Comparison of ENCODE assay signal across 7 cellular contexts in the genomic region with DNA sequence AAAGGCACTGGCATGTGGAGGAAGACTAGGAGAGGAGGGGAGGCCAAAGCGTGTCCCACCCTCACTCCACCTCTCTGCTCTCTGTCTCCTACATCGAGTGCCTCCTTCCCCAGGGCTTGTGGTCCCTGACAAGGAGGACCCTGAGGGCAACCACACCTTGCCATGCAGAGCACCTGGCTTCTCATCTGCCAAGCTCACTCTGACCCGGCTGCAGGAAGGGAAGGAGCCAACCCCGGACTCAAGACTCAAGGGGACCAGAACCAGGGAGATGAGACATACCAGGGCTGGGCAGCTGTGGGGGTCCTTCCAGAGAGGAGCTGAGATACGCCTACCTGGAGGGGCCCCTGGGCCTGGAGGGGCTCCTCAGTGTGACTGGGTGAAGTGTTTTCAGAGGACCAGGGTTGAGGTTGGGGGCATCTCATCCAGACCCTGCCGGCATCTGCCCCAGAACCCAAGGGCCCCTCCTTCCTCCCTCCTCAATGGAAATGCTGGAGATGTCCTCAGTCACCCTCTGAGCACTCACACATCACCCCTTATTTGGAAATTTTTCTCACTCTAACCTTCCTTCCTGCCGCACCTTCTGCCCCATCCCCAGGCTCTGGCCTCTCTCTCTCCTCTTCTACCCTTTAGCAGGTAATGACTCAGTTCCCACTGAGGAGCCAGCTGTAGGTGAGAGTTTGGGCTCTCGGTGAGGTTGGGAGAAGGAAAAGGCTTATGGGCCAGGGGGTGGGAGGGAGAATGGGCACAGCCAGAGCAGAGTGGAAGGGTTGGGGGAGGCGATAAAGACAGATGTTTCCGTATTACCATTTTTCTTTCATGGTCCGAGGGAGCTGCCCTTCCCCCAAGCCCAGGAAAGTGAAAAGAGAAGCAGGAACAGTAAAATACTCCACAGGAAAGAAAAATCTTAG. TPM values are rescaled to one million over a fixed set of nuclear protein-coding genes. Genes with fewer than 3 reads are reported as not detected.
DNase-seq lines count a peak whose midpoint lies in the region; ATAC-seq, FAIRE-seq and TF ChIP-seq lines count a peak whose summit lies in the region.

No MANE protein-coding gene starts in this region.

- TF ChIP-seq POLR2A in HCT116 (IDR thresholded peaks at IDR 0.05; ENCODE audit: borderline replicate concordance, extremely low read depth, insufficient read depth, insufficient read length) (no peak), endothelial cell of umbilical vein (IDR thresholded peaks at IDR 0.05; ENCODE audit: low read depth, low read length) (no peak)

- dilution Hi-C loops in endothelial cell of umbilical vein (cut with MboI; ENCODE audit: extremely low pct_ligation_motif_present, low sequenced_read_pairs), result no loop called here

- H3K9ac ChIP-seq in HCT116 (ENCODE audit: low read length) (peak overlapping the region; percentile 36), endothelial cell of umbilical vein (replicated peaks; ENCODE audit: extremely low read depth, insufficient read depth, low read length) (no peak overlapping the region)

- H3K9me2 ChIP-seq in HCT116 (ENCODE audit: insufficient read depth) (no peaks in the 10 kb centered on the region), PC-9 (ENCODE audit: insufficient read depth) (no peaks in the 10 kb centered on the region)

- TF ChIP-seq RAD21 in HCT116 (IDR thresholded peaks at IDR 0.05; ENCODE audit: low read depth), result no peak

- H3K79me2 ChIP-seq in HCT116 (ENCODE audit: insufficient read depth, low read length) (peaks cover 17% of the 10 kb centered on the region), PC-9 (ENCODE audit: low read depth) (peaks cover 15% of the 10 kb centered on the region; the same call in 1 of the 2 replicates), endothelial cell of umbilical vein (ENCODE audit: control insufficient read depth, insufficient read depth, low read length) (peaks cover 3% of the 10 kb centered on the region)

- H3K4me1 ChIP-seq in HCT116 (ENCODE audit: control insufficient read depth in 1 of 2, insufficient read depth in 2 of 2, low read length in 2 of 2), result peaks cover 23 to 45% of the 10 kb centered on the region in 2 experiments
- peaks cover 41% of the 10 kb centered on the region for H3K4me1 ChIP-seq in PC-9 (replicated peaks; ENCODE audit: insufficient read depth)
- peaks cover 14% of the 10 kb centered on the region for H3K4me1 ChIP-seq in endothelial cell of umbilical vein (ENCODE audit: control insufficient read depth, extremely low read depth, insufficient read depth, low read length)

- H2AFZ ChIP-seq in HCT116 (ENCODE audit: low read depth, low read length, poor library complexity, severe bottlenecking), result no peak overlapping the region
- H2AFZ ChIP-seq in PC-9, result no peak overlapping the region
- H2AFZ ChIP-seq in endothelial cell of umbilical vein (ENCODE audit: low read depth, low read length), result no peak overlapping the region

- H3K27ac ChIP-seq in HCT116 (ENCODE audit: low read depth, low read length), result peak overlapping the region; percentile 56
- H3K27ac ChIP-seq in PC-9, result peak overlapping the region; percentile 95
- no peak overlapping the region for H3K27ac ChIP-seq in endothelial cell of umbilical vein (ENCODE audit: insufficient read depth, low read depth, low read length)

- H3K4me2 ChIP-seq in HCT116 (ENCODE audit: low read length) (peak overlapping the region; percentile 64), PC-9 (peak overlapping the region; percentile 84), endothelial cell of umbilical vein (ENCODE audit: insufficient read depth, low read length) (no peak overlapping the region)

- RAD21 ChIA-PET in HCT116 (lab: Charles Lee; ENCODE audit: low non-redundant PET in 1 of 2, low total read pairs in 2 of 2, uncharacterized antibody in 2 of 2, unreplicated experiment in 2 of 2), result interaction anchor here in 1 of 2 experiments (1.3 kb wide), 1 partner anchor 164 kb away, joined by 5 read pairs; no protein-coding TSS in a partner anchor

- no peak for TF ChIP-seq CTCF in HCT116 (IDR thresholded peaks at IDR 0.05 in 2 of 3, conservative IDR thresholded peaks at IDR 0.05 in 1 of 3; ENCODE audit: borderline replicate concordance in 1 of 3, insufficient read depth in 1 of 3, low read depth in 2 of 3, low read length in 2 of 3)
- TF ChIP-seq CTCF in PC-9 (conservative IDR thresholded peaks at IDR 0.05), result no peak
- TF ChIP-seq CTCF in endothelial cell of umbilical vein (IDR thresholded peaks at IDR 0.05; ENCODE audit: extremely low read depth in 1 of 2, insufficient read depth in 1 of 2, low read depth in 1 of 2, low read length in 2 of 2), result no peak

- H3F3A ChIP-seq in PC-9 (ENCODE audit: insufficient read depth, low read depth), result peaks cover 41% of the 10 kb centered on the region

- no TSS peak for BruUV-seq in HCT116 (replicated peaks; lab: Mats Ljungman, UMichigan)
- no TSS peak for BruUV-seq in PC-9 (replicated peaks; lab: Mats Ljungman, UMichigan)
- BruUV-seq in endothelial cell of umbilical vein (replicated peaks; lab: Mats Ljungman, UMichigan), result no TSS peak

- H3K9me3 ChIP-seq in HCT116 (ENCODE audit: control insufficient read depth in 1 of 2, insufficient read depth in 1 of 2, low read depth in 1 of 2, low read length in 2 of 2) (no peaks in the 10 kb centered on the region), PC-9 (ENCODE audit: insufficient read depth, low read depth) (no peaks in the 10 kb centered on the region), endothelial cell of umbilical vein (replicated peaks; ENCODE audit: control insufficient read depth, insufficient read depth, low read length) (no peaks in the 10 kb centered on the region)

- POLR2A ChIA-PET in HCT116 (lab: Charles Lee) (interaction anchor here (0.7 to 1.2 kb wide), 3 partner anchors 118 to 260 kb away, joined by 3 to 4 read pairs (median 3); no protein-coding TSS in a partner anchor), PC-9 (lab: Charles Lee; ENCODE audit: unreplicated experiment) (interaction anchor here (0.6 to 0.7 kb wide), 2 partner anchors 90 to 485 kb away, joined by 5 to 8 read pairs; a partner anchor contains a TSS), endothelial cell of umbilical vein (lab: Charles Lee) (no interaction called here)

- H3K36me3 ChIP-seq in HCT116 (ENCODE audit: control insufficient read depth in 1 of 2, insufficient read depth in 2 of 2, low read length in 2 of 2), result no peaks in the 10 kb centered on the region
- H3K36me3 ChIP-seq in PC-9 (ENCODE audit: low read depth), result no peaks in the 10 kb centered on the region
- no peaks in the 10 kb centered on the region for H3K36me3 ChIP-seq in endothelial cell of umbilical vein (ENCODE audit: control insufficient read depth in 2 of 2, extremely low read depth in 1 of 2, insufficient read depth in 2 of 2, low read length in 2 of 2)

- CTCF ChIA-PET in HCT116 (lab: Charles Lee), result interaction anchor here (1.9 kb wide), 1 partner anchor 164 kb away, joined by 11 read pairs; no protein-coding TSS in a partner anchor
- CTCF ChIA-PET in PC-9 (lab: Charles Lee), result interaction anchor here (0.6 to 1.1 kb wide), 4 partner anchors 44 to 350 kb away, joined by 3 to 8 read pairs (median 4); no protein-coding TSS in a partner anchor
- CTCF ChIA-PET in endothelial cell of umbilical vein (lab: Charles Lee), result interaction anchor here (0.9 to 15.1 kb wide), 2 partner anchors 10 to 163 kb away, joined by 4 to 233 read pairs; no protein-coding TSS in a partner anchor

- H4K20me1 ChIP-seq in HCT116 (ENCODE audit: insufficient read depth) (no peaks in the 10 kb centered on the region), PC-9 (ENCODE audit: insufficient read depth) (no peaks in the 10 kb centered on the region), endothelial cell of umbilical vein (replicated peaks; ENCODE audit: control insufficient read depth, extremely low read depth, insufficient read depth, low read length) (no peaks in the 10 kb centered on the region)

- DNase-seq in HCT116 (ENCODE audit: low read depth, low spot score) (no peak), PC-9 (peak in 1 of 2 experiments; percentile 62), endothelial cell of umbilical vein (ENCODE audit: low read depth, low spot score) (peak; percentile 40), NCI-H1694 treated with DMSO at 0.1 percent for 48 hours (lab: John Stamatoyannopoulos, UW) (no peak), COLO829 (ENCODE audit: low spot score) (no peak), activated gamma-delta T cell treated with Interleukin-2 at 50 U/mL for 16 hours (no peak)
- peak; percentile 37 for DNase-seq in stimulated activated CD8-positive, alpha-beta memory T cell treated with anti-CD3 and anti-CD28 coated beads, Interleukin-4, amount 100 ng/mL, for 48 hours

- no peak; the same call in 1 of the 2 replicates for ATAC-seq in HCT116

- FAIRE-seq in endothelial cell of umbilical vein (lab: Jason Lieb, UNC), result no peak

- H3K27me3 ChIP-seq in HCT116 (ENCODE audit: insufficient read depth, low read length) (no peaks in the 10 kb centered on the region), PC-9 (ENCODE audit: insufficient read depth, low read depth) (no peaks in the 10 kb centered on the region), endothelial cell of umbilical vein (ENCODE audit: control insufficient read depth in 2 of 2, insufficient read depth in 2 of 2, low read length in 2 of 2) (no peaks in the 10 kb centered on the region)

- intact Hi-C loops in HCT116 (cut with micrococcal nuclease) (loop anchor here (5.0 kb wide), 1 partner anchor 395 kb away; no protein-coding TSS in a partner anchor), PC-9 (cut with micrococcal nuclease; ENCODE audit: unreplicated experiment) (loop anchor here (2.0 kb wide), 1 partner anchor 70 kb away; a partner anchor contains a TSS), endothelial cell of umbilical vein (cut with micrococcal nuclease) (no loop called here)

- H3K4me3 ChIP-seq in HCT116 (replicated peaks in 1 of 2; ENCODE audit: low read depth in 1 of 2, low read length in 2 of 2) (0 out of 4 replicates have a peak overlapping the region, but pooled peaks of 1 of the 2 experiments have one; percentile 34), PC-9 (peak overlapping the region; percentile 32; the same call in 1 of the 2 replicates), endothelial cell of umbilical vein (replicated peaks in 1 of 3; ENCODE audit: insufficient read depth in 1 of 3, low read depth in 1 of 3, low read length in 3 of 3) (no peak overlapping the region)

- H3K9me1 ChIP-seq in endothelial cell of umbilical vein (replicated peaks; ENCODE audit: control insufficient read depth, extremely low read depth, insufficient read depth, low read length), result no peaks in the 10 kb centered on the region

RNA-seq across cellular contexts. Expression of a gene that starts 32.0 kb away (rescaled TPM):
- total RNA-seq in HCT116 (2021; ENCODE audit: unreplicated experiment) (1.9 TPM), PC-9 (2021) (1.1 and 1.4 TPM in 2 replicates), endothelial cell of umbilical vein (not detected in 2 replicates)
- polyA plus RNA-seq in HCT116 (2012), result 0.07 and 0.17 TPM in 2 replicates
- polyA plus RNA-seq in endothelial cell of umbilical vein, result 0.63 and 0.94 TPM in 2 replicates
- polyA plus RNA-seq in endothelial cell of umbilical vein (2011; cell fraction: cytosol; rRNA removed), result 0.04 TPM in 1 of 2 replicates, not detected in the other
- polyA plus RNA-seq in endothelial cell of umbilical vein (2011; cell fraction: nucleus; rRNA removed), result 0.24 TPM in 1 of 2 replicates, not detected in the other
- polyA plus RNA-seq in endothelial cell of umbilical vein (2012), result 0.22 and 0.33 TPM in 2 replicates
- 0.85 TPM in 1 of 2 replicates, not detected in the other for polyA minus RNA-seq in endothelial cell of umbilical vein
- polyA minus RNA-seq in endothelial cell of umbilical vein (2011; cell fraction: cytosol; rRNA and poly(A)+ RNA removed), result not detected
- polyA minus RNA-seq in endothelial cell of umbilical vein (2011; cell fraction: nucleus; rRNA and poly(A)+ RNA removed), result not detected in 2 replicates

RNA-seq across cellular contexts. Expression of a gene that starts 44.1 kb away (rescaled TPM):
- total RNA-seq in HCT116 (2021; ENCODE audit: unreplicated experiment) (15.4 TPM), PC-9 (2021) (19.0 and 26.0 TPM in 2 replicates), endothelial cell of umbilical vein (28.0 and 31.7 TPM in 2 replicates)
- polyA plus RNA-seq in HCT116 (2012), result 7.0 and 8.3 TPM in 2 replicates
- 13.9 and 14.5 TPM in 2 replicates for polyA plus RNA-seq in endothelial cell of umbilical vein
- 17.9 and 18.4 TPM in 2 replicates for polyA plus RNA-seq in endothelial cell of umbilical vein (2011; cell fraction: cytosol; rRNA removed)
- 18.3 and 23.7 TPM in 2 replicates for polyA plus RNA-seq in endothelial cell of umbilical vein (2011; cell fraction: nucleus; rRNA removed)
- polyA plus RNA-seq in endothelial cell of umbilical vein (2012), result 8.6 and 18.4 TPM in 2 replicates
- polyA minus RNA-seq in endothelial cell of umbilical vein, result 10.4 and 12.6 TPM in 2 replicates
- 19.5 TPM for polyA minus RNA-seq in endothelial cell of umbilical vein (2011; cell fraction: cytosol; rRNA and poly(A)+ RNA removed)
- 5.6 and 6.6 TPM in 2 replicates for polyA minus RNA-seq in endothelial cell of umbilical vein (2011; cell fraction: nucleus; rRNA and poly(A)+ RNA removed)

RNA-seq across cellular contexts. Expression of a gene that starts 44.9 kb away (rescaled TPM):
- total RNA-seq in HCT116 (2021; ENCODE audit: unreplicated experiment) (40.7 TPM), PC-9 (2021) (60.6 and 69.0 TPM in 2 replicates), endothelial cell of umbilical vein (22.9 and 23.2 TPM in 2 replicates)
- 31.1 and 33.3 TPM in 2 replicates for polyA plus RNA-seq in HCT116 (2012)
- polyA plus RNA-seq in endothelial cell of umbilical vein, result 12.0 and 12.8 TPM in 2 replicates
- polyA plus RNA-seq in endothelial cell of umbilical vein (2011; cell fraction: cytosol; rRNA removed), result 15.1 and 16.7 TPM in 2 replicates
- polyA plus RNA-seq in endothelial cell of umbilical vein (2011; cell fraction: nucleus; rRNA removed), result 46.6 and 48.1 TPM in 2 replicates
- polyA plus RNA-seq in endothelial cell of umbilical vein (2012), result 14.3 and 15.9 TPM in 2 replicates
- 11.4 and 12.8 TPM in 2 replicates for polyA minus RNA-seq in endothelial cell of umbilical vein
- polyA minus RNA-seq in endothelial cell of umbilical vein (2011; cell fraction: cytosol; rRNA and poly(A)+ RNA removed), result 9.7 TPM
- 11.2 and 15.5 TPM in 2 replicates for polyA minus RNA-seq in endothelial cell of umbilical vein (2011; cell fraction: nucleus; rRNA and poly(A)+ RNA removed)

Comparison
In these comparisons a context has a peak if more than half of its experiments do, and no peak if none do; other contexts are left out.
1. DNase-seq: peak in endothelial cell of umbilical vein (single experiment) and stimulated activated CD8-positive, alpha-beta memory T cell treated with anti-CD3 and anti-CD28 coated beads, Interleukin-4, amount 100 ng/mL, for 48 hours (single experiment); none in HCT116 (single experiment), NCI-H1694 treated with DMSO at 0.1 percent for 48 hours (single experiment), COLO829 (single experiment) and activated gamma-delta T cell treated with Interleukin-2 at 50 U/mL for 16 hours (single experiment).